1 cellular context compared by ENCODE assay signal in the genomic region with DNA sequence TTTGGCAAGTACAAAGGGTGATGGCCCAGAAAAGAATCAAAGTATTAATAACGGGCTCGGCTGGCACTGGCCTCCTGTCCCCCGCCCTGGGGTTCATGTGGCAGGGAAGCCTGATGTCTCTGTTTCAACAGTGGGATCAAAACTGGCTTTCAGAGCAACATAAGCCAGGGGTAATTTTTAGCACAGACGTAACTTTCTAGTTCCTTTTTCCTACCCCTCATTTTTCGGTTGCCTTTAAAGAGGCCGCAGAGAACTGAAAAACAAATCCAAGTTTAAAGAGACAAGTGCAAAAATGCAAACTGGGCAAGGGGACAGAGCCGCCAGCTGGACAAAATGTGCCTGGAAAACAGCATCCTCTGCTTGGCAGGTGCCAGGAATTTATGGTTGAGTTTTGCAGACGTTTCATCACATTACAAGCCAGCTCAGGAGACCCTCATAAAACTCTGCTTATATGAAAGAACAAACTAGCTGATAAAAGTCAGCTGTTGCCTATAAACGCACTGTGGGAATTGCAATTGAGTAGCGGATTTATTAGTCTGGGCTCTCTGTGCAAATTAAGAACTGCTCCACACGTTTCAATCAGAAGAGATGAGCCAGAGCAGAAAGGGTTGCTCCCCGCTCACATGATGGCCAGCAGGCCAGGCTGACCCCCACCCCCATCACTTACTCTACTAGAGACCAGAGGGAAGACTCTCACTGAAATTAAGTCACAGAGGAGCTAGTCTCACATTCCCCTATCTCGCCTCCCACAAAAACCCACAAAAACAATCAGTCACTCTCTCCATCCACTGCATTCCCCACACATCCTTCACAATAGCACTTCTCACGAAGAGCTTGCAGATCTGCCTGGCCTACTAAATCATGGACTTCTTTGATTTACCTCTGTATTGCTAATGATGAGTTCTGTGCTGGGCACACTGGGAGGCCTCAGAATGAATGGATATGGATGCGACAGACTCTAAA.
TF ChIP-seq lines count a peak whose summit lies in the region.

No MANE protein-coding gene starts in this region.

TF ChIP-seq in GM23338, 12 proteins besides CTCF, POLR2A, EP300 and RAD21 (continued from another document):
- TF ChIP-seq, protein P1, sequence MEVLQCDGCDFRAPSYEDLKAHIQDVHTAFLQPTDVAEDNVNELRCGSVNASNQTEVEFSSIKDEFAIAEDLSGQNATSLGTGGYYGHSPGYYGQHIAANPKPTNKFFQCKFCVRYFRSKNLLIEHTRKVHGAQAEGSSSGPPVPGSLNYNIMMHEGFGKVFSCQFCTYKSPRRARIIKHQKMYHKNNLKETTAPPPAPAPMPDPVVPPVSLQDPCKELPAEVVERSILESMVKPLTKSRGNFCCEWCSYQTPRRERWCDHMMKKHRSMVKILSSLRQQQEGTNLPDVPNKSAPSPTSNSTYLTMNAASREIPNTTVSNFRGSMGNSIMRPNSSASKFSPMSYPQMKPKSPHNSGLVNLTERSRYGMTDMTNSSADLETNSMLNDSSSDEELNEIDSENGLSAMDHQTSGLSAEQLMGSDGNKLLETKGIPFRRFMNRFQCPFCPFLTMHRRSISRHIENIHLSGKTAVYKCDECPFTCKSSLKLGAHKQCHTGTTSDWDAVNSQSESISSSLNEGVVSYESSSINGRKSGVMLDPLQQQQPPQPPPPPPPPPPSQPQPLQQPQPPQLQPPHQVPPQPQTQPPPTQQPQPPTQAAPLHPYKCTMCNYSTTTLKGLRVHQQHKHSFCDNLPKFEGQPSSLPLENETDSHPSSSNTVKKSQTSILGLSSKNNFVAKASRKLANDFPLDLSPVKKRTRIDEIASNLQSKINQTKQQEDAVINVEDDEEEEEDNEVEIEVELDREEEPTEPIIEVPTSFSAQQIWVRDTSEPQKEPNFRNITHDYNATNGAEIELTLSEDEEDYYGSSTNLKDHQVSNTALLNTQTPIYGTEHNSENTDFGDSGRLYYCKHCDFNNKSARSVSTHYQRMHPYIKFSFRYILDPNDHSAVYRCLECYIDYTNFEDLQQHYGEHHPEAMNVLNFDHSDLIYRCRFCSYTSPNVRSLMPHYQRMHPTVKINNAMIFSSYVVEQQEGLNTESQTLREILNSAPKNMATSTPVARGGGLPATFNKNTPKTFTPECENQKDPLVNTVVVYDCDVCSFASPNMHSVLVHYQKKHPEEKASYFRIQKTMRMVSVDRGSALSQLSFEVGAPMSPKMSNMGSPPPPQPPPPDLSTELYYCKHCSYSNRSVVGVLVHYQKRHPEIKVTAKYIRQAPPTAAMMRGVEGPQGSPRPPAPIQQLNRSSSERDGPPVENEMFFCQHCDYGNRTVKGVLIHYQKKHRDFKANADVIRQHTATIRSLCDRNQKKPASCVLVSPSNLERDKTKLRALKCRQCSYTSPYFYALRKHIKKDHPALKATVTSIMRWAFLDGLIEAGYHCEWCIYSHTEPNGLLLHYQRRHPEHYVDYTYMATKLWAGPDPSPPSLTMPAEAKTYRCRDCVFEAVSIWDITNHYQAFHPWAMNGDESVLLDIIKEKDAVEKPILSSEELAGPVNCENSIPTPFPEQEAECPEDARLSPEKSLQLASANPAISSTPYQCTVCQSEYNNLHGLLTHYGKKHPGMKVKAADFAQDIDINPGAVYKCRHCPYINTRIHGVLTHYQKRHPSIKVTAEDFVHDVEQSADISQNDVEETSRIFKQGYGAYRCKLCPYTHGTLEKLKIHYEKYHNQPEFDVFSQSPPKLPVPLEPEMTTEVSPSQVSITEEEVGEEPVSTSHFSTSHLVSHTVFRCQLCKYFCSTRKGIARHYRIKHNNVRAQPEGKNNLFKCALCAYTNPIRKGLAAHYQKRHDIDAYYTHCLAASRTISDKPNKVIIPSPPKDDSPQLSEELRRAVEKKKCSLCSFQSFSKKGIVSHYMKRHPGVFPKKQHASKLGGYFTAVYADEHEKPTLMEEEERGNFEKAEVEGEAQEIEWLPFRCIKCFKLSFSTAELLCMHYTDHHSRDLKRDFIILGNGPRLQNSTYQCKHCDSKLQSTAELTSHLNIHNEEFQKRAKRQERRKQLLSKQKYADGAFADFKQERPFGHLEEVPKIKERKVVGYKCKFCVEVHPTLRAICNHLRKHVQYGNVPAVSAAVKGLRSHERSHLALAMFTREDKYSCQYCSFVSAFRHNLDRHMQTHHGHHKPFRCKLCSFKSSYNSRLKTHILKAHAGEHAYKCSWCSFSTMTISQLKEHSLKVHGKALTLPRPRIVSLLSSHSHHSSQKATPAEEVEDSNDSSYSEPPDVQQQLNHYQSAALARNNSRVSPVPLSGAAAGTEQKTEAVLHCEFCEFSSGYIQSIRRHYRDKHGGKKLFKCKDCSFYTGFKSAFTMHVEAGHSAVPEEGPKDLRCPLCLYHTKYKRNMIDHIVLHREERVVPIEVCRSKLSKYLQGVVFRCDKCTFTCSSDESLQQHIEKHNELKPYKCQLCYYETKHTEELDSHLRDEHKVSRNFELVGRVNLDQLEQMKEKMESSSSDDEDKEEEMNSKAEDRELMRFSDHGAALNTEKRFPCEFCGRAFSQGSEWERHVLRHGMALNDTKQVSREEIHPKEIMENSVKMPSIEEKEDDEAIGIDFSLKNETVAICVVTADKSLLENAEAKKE (CRISPR knock-in tag; IDR thresholded peaks at IDR 0.05), result no peak
- TF ChIP-seq POLR2AphosphoS5 (IDR thresholded peaks at IDR 0.05; ENCODE audit: low read depth), result no peak
TF ChIP-seq in GM23338: peak in this region for 0.
